9 cellular contexts compared by ENCODE assay signal in the genomic region with DNA sequence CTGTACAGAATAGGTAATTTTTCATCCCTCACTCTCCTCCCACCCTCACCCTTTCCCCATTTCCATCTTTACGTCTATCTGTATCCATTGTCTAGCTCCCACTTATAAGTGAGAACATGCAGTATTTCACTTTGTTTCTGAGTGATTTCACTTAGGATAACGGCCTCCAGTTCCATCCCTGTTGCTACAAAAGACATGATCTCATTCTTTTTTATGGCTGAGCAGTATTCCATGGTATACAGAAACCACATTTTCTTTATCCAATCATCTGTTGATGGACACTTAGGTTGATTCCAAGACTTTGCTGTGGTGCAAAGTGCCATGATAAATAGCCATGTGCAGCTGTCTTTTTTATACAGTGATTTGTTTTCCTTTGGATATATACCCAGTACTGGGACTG.
"Had no signal": no experiment of that assay in that cellular context is flagged by ENCODE, and none has a peak within 500 bp of the region (broad histone marks: within the 10 kb centered on the region; RNA-seq: fewer than 3 reads in every experiment).

No MANE protein-coding gene starts in this region.

- H3K27me3 Mint-ChIP-seq: activated naive CD8-positive, alpha-beta T cell treated with anti-CD3 and anti-CD28 coated beads, Interleukin-2, amount 10 ng/mL, durations not matched to agents 7 days and 5 days had no signal

- DNase-seq: activated CD4-positive, alpha-beta T cell treated with anti-CD3 and anti-CD28 coated beads for 1 hour; activated naive CD8-positive, alpha-beta T cell treated with anti-CD3 and anti-CD28 coated beads, Interleukin-2, amount 10 ng/mL, durations not matched to agents 7 days and 5 days; kidney glomerular epithelial cell; retina; T1000 had no signal

- H3K27ac ChIP-seq: parathyroid adenoma, vagina had no signal

- H3K4me3 ChIP-seq: skin epidermis, tibial nerve, vagina had no signal

- H3K27me3 ChIP-seq: tibial nerve, vagina had no signal

- H3K9me3 ChIP-seq: vagina had no signal

- H3K36me3 ChIP-seq: vagina had no signal
